Comparison of ENCODE assay signal across 1 cellular context in the genomic region with DNA sequence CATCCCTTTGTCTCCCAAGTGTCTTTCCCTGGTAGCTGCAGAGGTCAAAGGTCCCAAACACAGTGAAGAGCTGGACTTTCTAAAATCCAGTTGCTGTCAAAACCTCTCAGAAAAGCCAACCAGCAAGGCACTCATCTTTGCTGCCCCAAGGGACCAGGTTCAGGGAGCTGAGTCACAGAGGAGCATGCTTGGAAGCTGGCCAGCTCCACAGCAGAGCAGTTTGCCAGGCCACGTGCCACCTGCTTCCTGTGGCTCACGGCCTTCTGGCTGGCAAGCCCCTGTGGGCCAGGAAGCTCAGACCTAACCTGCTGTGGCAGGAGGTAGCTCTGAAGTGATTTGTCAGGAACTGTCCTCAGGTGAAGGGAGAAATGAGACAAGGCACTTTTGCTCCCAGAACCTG.
A peak's percentile ranks its signal among the peaks of the same experiment; 100 is the strongest.
TF ChIP-seq lines count a peak whose summit lies in the region.

No MANE protein-coding gene starts in this region.

TF ChIP-seq in GM12878, 131 proteins besides CTCF, POLR2A, EP300 and RAD21 (continued from another document and continues in another):
- TF ChIP-seq, protein P1, sequence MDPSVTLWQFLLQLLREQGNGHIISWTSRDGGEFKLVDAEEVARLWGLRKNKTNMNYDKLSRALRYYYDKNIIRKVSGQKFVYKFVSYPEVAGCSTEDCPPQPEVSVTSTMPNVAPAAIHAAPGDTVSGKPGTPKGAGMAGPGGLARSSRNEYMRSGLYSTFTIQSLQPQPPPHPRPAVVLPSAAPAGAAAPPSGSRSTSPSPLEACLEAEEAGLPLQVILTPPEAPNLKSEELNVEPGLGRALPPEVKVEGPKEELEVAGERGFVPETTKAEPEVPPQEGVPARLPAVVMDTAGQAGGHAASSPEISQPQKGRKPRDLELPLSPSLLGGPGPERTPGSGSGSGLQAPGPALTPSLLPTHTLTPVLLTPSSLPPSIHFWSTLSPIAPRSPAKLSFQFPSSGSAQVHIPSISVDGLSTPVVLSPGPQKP (IDR thresholded peaks at IDR 0.05; ENCODE audit: low read depth, low read length), result no peak
- TF ChIP-seq, protein P2, sequence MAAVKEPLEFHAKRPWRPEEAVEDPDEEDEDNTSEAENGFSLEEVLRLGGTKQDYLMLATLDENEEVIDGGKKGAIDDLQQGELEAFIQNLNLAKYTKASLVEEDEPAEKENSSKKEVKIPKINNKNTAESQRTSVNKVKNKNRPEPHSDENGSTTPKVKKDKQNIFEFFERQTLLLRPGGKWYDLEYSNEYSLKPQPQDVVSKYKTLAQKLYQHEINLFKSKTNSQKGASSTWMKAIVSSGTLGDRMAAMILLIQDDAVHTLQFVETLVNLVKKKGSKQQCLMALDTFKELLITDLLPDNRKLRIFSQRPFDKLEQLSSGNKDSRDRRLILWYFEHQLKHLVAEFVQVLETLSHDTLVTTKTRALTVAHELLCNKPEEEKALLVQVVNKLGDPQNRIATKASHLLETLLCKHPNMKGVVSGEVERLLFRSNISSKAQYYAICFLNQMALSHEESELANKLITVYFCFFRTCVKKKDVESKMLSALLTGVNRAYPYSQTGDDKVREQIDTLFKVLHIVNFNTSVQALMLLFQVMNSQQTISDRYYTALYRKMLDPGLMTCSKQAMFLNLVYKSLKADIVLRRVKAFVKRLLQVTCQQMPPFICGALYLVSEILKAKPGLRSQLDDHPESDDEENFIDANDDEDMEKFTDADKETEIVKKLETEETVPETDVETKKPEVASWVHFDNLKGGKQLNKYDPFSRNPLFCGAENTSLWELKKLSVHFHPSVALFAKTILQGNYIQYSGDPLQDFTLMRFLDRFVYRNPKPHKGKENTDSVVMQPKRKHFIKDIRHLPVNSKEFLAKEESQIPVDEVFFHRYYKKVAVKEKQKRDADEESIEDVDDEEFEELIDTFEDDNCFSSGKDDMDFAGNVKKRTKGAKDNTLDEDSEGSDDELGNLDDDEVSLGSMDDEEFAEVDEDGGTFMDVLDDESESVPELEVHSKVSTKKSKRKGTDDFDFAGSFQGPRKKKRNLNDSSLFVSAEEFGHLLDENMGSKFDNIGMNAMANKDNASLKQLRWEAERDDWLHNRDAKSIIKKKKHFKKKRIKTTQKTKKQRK (IDR thresholded peaks at IDR 0.05; ENCODE audit: low read depth, low read length), result no peak
- TF ChIP-seq SUZ12 (IDR thresholded peaks at IDR 0.05; ENCODE audit: unreplicated experiment) (no peak), TAF1 (IDR thresholded peaks at IDR 0.05; ENCODE audit: borderline replicate concordance, low read depth, low read length) (no peak), CBX3 (IDR thresholded peaks at IDR 0.05; ENCODE audit: borderline replicate concordance, low read depth) (no peak), POLR2AphosphoS2 (IDR thresholded peaks at IDR 0.05; ENCODE audit: low read depth, low read length) (peak; percentile 51; the same call in 1 of the 2 replicates), NFXL1 (IDR thresholded peaks at IDR 0.05; ENCODE audit: borderline replicate concordance) (no peak), GATAD2B (conservative IDR thresholded peaks at IDR 0.05; ENCODE audit: low read depth) (peak; percentile 81), SUPT20H (IDR thresholded peaks at IDR 0.05; ENCODE audit: borderline replicate concordance, control insufficient read depth, low read depth, low read length) (no peak), POU2F2 (IDR thresholded peaks at IDR 0.05; ENCODE audit: borderline replicate concordance, low read depth, low read length) (peak; percentile 46; the same call in 1 of the 3 replicates), CBX5 (IDR thresholded peaks at IDR 0.05; ENCODE audit: low read depth) (no peak), BMI1 (IDR thresholded peaks at IDR 0.05; ENCODE audit: borderline replicate concordance) (no peak), TBL1XR1 (IDR thresholded peaks at IDR 0.05; ENCODE audit: low read depth, low read length) (no peak), MEF2B (IDR thresholded peaks at IDR 0.05; ENCODE audit: partially characterized antibody, poor library complexity, severe bottlenecking) (peak; percentile 95), SIX5 (IDR thresholded peaks at IDR 0.05; ENCODE audit: low read depth, low read length, severe bottlenecking) (no peak), RBBP5 (conservative IDR thresholded peaks at IDR 0.05) (no peak), KAT2A (conservative IDR thresholded peaks at IDR 0.05; ENCODE audit: control insufficient read depth, low read depth, low read length) (no peak), ETV6 (conservative IDR thresholded peaks at IDR 0.05 in 1 of 2, IDR thresholded peaks at IDR 0.05 in 1 of 2; ENCODE audit: borderline replicate concordance in 1 of 2, low read depth in 1 of 2) (no peak), SIN3A (IDR thresholded peaks at IDR 0.05; ENCODE audit: low read depth, low read length) (no peak), ZNF622 (IDR thresholded peaks at IDR 0.05) (no peak)
- TF ChIP-seq, protein P3, sequence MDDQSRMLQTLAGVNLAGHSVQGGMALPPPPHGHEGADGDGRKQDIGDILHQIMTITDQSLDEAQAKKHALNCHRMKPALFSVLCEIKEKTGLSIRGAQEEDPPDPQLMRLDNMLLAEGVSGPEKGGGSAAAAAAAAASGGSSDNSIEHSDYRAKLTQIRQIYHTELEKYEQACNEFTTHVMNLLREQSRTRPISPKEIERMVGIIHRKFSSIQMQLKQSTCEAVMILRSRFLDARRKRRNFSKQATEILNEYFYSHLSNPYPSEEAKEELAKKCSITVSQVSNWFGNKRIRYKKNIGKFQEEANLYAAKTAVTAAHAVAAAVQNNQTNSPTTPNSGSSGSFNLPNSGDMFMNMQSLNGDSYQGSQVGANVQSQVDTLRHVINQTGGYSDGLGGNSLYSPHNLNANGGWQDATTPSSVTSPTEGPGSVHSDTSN (IDR thresholded peaks at IDR 0.05; ENCODE audit: insufficient replicate concordance, low read depth, low read length), result no peak
- TF ChIP-seq, protein P4, sequence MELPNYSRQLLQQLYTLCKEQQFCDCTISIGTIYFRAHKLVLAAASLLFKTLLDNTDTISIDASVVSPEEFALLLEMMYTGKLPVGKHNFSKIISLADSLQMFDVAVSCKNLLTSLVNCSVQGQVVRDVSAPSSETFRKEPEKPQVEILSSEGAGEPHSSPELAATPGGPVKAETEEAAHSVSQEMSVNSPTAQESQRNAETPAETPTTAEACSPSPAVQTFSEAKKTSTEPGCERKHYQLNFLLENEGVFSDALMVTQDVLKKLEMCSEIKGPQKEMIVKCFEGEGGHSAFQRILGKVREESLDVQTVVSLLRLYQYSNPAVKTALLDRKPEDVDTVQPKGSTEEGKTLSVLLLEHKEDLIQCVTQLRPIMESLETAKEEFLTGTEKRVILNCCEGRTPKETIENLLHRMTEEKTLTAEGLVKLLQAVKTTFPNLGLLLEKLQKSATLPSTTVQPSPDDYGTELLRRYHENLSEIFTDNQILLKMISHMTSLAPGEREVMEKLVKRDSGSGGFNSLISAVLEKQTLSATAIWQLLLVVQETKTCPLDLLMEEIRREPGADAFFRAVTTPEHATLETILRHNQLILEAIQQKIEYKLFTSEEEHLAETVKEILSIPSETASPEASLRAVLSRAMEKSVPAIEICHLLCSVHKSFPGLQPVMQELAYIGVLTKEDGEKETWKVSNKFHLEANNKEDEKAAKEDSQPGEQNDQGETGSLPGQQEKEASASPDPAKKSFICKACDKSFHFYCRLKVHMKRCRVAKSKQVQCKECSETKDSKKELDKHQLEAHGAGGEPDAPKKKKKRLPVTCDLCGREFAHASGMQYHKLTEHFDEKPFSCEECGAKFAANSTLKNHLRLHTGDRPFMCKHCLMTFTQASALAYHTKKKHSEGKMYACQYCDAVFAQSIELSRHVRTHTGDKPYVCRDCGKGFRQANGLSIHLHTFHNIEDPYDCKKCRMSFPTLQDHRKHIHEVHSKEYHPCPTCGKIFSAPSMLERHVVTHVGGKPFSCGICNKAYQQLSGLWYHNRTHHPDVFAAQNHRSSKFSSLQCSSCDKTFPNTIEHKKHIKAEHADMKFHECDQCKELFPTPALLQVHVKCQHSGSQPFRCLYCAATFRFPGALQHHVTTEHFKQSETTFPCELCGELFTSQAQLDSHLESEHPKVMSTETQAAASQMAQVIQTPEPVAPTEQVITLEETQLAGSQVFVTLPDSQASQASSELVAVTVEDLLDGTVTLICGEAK (IDR thresholded peaks at IDR 0.05; ENCODE audit: borderline replicate concordance), result no peak
- TF ChIP-seq, protein P5, sequence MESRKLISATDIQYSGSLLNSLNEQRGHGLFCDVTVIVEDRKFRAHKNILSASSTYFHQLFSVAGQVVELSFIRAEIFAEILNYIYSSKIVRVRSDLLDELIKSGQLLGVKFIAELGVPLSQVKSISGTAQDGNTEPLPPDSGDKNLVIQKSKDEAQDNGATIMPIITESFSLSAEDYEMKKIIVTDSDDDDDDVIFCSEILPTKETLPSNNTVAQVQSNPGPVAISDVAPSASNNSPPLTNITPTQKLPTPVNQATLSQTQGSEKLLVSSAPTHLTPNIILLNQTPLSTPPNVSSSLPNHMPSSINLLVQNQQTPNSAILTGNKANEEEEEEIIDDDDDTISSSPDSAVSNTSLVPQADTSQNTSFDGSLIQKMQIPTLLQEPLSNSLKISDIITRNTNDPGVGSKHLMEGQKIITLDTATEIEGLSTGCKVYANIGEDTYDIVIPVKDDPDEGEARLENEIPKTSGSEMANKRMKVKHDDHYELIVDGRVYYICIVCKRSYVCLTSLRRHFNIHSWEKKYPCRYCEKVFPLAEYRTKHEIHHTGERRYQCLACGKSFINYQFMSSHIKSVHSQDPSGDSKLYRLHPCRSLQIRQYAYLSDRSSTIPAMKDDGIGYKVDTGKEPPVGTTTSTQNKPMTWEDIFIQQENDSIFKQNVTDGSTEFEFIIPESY (IDR thresholded peaks at IDR 0.05), result no peak
- TF ChIP-seq, protein P6, sequence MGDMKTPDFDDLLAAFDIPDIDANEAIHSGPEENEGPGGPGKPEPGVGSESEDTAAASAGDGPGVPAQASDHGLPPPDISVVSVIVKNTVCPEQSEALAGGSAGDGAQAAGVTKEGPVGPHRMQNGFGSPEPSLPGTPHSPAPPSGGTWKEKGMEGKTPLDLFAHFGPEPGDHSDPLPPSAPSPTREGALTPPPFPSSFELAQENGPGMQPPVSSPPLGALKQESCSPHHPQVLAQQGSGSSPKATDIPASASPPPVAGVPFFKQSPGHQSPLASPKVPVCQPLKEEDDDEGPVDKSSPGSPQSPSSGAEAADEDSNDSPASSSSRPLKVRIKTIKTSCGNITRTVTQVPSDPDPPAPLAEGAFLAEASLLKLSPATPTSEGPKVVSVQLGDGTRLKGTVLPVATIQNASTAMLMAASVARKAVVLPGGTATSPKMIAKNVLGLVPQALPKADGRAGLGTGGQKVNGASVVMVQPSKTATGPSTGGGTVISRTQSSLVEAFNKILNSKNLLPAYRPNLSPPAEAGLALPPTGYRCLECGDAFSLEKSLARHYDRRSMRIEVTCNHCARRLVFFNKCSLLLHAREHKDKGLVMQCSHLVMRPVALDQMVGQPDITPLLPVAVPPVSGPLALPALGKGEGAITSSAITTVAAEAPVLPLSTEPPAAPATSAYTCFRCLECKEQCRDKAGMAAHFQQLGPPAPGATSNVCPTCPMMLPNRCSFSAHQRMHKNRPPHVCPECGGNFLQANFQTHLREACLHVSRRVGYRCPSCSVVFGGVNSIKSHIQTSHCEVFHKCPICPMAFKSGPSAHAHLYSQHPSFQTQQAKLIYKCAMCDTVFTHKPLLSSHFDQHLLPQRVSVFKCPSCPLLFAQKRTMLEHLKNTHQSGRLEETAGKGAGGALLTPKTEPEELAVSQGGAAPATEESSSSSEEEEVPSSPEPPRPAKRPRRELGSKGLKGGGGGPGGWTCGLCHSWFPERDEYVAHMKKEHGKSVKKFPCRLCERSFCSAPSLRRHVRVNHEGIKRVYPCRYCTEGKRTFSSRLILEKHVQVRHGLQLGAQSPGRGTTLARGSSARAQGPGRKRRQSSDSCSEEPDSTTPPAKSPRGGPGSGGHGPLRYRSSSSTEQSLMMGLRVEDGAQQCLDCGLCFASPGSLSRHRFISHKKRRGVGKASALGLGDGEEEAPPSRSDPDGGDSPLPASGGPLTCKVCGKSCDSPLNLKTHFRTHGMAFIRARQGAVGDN (IDR thresholded peaks at IDR 0.05), result peak; percentile 100
- TF ChIP-seq, protein P7, sequence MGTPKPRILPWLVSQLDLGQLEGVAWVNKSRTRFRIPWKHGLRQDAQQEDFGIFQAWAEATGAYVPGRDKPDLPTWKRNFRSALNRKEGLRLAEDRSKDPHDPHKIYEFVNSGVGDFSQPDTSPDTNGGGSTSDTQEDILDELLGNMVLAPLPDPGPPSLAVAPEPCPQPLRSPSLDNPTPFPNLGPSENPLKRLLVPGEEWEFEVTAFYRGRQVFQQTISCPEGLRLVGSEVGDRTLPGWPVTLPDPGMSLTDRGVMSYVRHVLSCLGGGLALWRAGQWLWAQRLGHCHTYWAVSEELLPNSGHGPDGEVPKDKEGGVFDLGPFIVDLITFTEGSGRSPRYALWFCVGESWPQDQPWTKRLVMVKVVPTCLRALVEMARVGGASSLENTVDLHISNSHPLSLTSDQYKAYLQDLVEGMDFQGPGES (IDR thresholded peaks at IDR 0.05), result no peak
- TF ChIP-seq, protein P8, sequence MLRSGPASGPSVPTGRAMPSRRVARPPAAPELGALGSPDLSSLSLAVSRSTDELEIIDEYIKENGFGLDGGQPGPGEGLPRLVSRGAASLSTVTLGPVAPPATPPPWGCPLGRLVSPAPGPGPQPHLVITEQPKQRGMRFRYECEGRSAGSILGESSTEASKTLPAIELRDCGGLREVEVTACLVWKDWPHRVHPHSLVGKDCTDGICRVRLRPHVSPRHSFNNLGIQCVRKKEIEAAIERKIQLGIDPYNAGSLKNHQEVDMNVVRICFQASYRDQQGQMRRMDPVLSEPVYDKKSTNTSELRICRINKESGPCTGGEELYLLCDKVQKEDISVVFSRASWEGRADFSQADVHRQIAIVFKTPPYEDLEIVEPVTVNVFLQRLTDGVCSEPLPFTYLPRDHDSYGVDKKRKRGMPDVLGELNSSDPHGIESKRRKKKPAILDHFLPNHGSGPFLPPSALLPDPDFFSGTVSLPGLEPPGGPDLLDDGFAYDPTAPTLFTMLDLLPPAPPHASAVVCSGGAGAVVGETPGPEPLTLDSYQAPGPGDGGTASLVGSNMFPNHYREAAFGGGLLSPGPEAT (IDR thresholded peaks at IDR 0.05; ENCODE audit: low read depth), result peak; percentile 37; the same call in 1 of the 2 replicates
- TF ChIP-seq, protein P9, sequence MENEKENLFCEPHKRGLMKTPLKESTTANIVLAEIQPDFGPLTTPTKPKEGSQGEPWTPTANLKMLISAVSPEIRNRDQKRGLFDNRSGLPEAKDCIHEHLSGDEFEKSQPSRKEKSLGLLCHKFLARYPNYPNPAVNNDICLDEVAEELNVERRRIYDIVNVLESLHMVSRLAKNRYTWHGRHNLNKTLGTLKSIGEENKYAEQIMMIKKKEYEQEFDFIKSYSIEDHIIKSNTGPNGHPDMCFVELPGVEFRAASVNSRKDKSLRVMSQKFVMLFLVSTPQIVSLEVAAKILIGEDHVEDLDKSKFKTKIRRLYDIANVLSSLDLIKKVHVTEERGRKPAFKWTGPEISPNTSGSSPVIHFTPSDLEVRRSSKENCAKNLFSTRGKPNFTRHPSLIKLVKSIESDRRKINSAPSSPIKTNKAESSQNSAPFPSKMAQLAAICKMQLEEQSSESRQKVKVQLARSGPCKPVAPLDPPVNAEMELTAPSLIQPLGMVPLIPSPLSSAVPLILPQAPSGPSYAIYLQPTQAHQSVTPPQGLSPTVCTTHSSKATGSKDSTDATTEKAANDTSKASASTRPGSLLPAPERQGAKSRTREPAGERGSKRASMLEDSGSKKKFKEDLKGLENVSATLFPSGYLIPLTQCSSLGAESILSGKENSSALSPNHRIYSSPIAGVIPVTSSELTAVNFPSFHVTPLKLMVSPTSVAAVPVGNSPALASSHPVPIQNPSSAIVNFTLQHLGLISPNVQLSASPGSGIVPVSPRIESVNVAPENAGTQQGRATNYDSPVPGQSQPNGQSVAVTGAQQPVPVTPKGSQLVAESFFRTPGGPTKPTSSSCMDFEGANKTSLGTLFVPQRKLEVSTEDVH (IDR thresholded peaks at IDR 0.05; ENCODE audit: low read depth, partially characterized antibody), result no peak
